In genomic region chr1:246200738-246201137, GRCh38 we compare ENCODE assay signal across 19 cellular contexts.
DNase-seq lines count a peak whose midpoint lies in the region; ATAC-seq, FAIRE-seq and TF ChIP-seq lines count a peak whose summit lies in the region.
"Had no signal": no experiment of that assay in that cellular context is flagged by ENCODE, and none has a peak within 500 bp of the region (broad histone marks: within the 10 kb centered on the region; RNA-seq: fewer than 3 reads in every experiment).

No MANE protein-coding gene starts in this region.

- in situ Hi-C loops in HepG2 (cut with HindIII; ENCODE audit: extremely low pct_ligation_motif_present, low pct_unique_long_range_greater_than_20kb) (no loop called here), K562 (cut with MboI) (no loop called here)

- H3K27me3 ChIP-seq in HepG2 (ENCODE audit: control insufficient read depth in 1 of 2, insufficient read depth in 2 of 2, low read length in 2 of 2) (no peaks in the 10 kb centered on the region), right lobe of liver (no peaks in the 10 kb centered on the region), K562 (ENCODE audit: control insufficient read depth in 2 of 2, insufficient read depth in 2 of 2, low read length in 2 of 2) (no peaks in the 10 kb centered on the region)
- H3K27me3 ChIP-seq: BE2C, BLaER1 had no signal

- 96% methylated on average over 4 of the region's 4 CpGs for WGBS in HepG2 (ENCODE audit: low lambda C conversion rate)
- 81% methylated on average over 4 of the region's 4 CpGs for WGBS in right lobe of liver (ENCODE audit: insufficient coverage, low coverage, low lambda C conversion rate, missing lambda C conversion rate)
- 24% methylated on average over 4 of the region's 4 CpGs for WGBS in K562 (ENCODE audit: insufficient coverage, low coverage, missing lambda C conversion rate)

- no peak for DNase-seq in HepG2 (ENCODE audit: low spot score)
- no peak for DNase-seq in right lobe of liver
- DNase-seq in K562 (ENCODE audit: extremely low read depth in 1 of 4, low spot score in 3 of 4): no peak
- DNase-seq in medulla oblongata (ENCODE audit: extremely low spot score): no peak
- DNase-seq: ACHN; BE2C; C1 segment of cervical spinal cord; CD4-positive, alpha-beta memory T cell; CD4-positive, CD25-positive, alpha-beta regulatory T cell; CD8-positive, alpha-beta memory T cell; COR-L47; DMS79 treated with DMSO at 0.1 percent for 48 hours; GF-D8 had no signal

- H3K9me1 ChIP-seq in K562 (ENCODE audit: control insufficient read depth, insufficient read depth, low read length): no peaks in the 10 kb centered on the region

- H3K4me2 ChIP-seq in HepG2 (ENCODE audit: low read depth, low read length) (no peak overlapping the region), K562 (ENCODE audit: insufficient read depth, low read length) (no peak overlapping the region; the same call in 1 of the 2 replicates)
- H3K4me2 ChIP-seq: BLaER1 had no signal

- POLR2A ChIA-PET in HepG2 (lab: Yijun Ruan, JAX): no interaction called here
- POLR2A ChIA-PET in K562 (lab: Yijun Ruan, JAX): interaction anchor here (0.6 kb wide), 1 partner anchor 13 kb away, joined by 3 read pairs; no protein-coding TSS in a partner anchor

- H3K4me1 ChIP-seq in HepG2 (ENCODE audit: insufficient read depth, low read length) (no peaks in the 10 kb centered on the region), right lobe of liver (no peaks in the 10 kb centered on the region), K562 (replicated peaks in 1 of 2; ENCODE audit: control insufficient read depth in 2 of 2, insufficient read depth in 2 of 2, low read length in 2 of 2) (peaks cover 0 to 15% of the 10 kb centered on the region in 2 experiments; a peak in 2 of 5 replicates)
- H3K4me1 ChIP-seq: BLaER1 had no signal

- ATAC-seq in HepG2: no peak
- ATAC-seq in right lobe of liver: no peak
- ATAC-seq in K562: no peak
- no peak for ATAC-seq in HG02763 (IDR thresholded peaks at IDR 0.05; ENCODE audit: unreplicated experiment)

- CTCF ChIA-PET in HepG2 (lab: Yijun Ruan, JAX; ENCODE audit: low intra/inter-chr PET ratio, low total read pairs) (no interaction called here), K562 (lab: Yijun Ruan, JAX; ENCODE audit: low intra/inter-chr PET ratio) (no interaction called here)

- no peak overlapping the region for H3K27ac ChIP-seq in HepG2 (ENCODE audit: extremely low read length, insufficient read depth, low read length)
- H3K27ac ChIP-seq in right lobe of liver: no peak overlapping the region
- no peak overlapping the region for H3K27ac ChIP-seq in K562 (ENCODE audit: extremely low read depth, low read depth, low read length)
- H3K27ac ChIP-seq: 22Rv1, BLaER1 had no signal

- H3K36me3 ChIP-seq in HepG2 (replicated peaks in 1 of 2; ENCODE audit: control insufficient read depth in 1 of 2, insufficient read depth in 2 of 2, low read length in 2 of 2) (no peaks in the 10 kb centered on the region), right lobe of liver (no peaks in the 10 kb centered on the region), K562 (ENCODE audit: control insufficient read depth, insufficient read depth, low read length) (no peaks in the 10 kb centered on the region)
- H3K36me3 ChIP-seq: BE2C, BLaER1 had no signal

- H3K79me2 ChIP-seq in HepG2 (ENCODE audit: insufficient read depth, low read length) (no peaks in the 10 kb centered on the region), K562 (ENCODE audit: control insufficient read depth, insufficient read depth, low read length) (no peaks in the 10 kb centered on the region)

- H3K9me3 ChIP-seq in HepG2 (ENCODE audit: low read length): no peaks in the 10 kb centered on the region
- H3K9me3 ChIP-seq in right lobe of liver: no peaks in the 10 kb centered on the region
- H3K9me3 ChIP-seq in K562 (replicated peaks; ENCODE audit: control insufficient read depth, insufficient read depth, low read depth, low read length): no peaks in the 10 kb centered on the region
- H3K9me3 ChIP-seq: BE2C, BLaER1 had no signal

- TF ChIP-seq CTCF in HepG2 (CRISPR knock-in tag; IDR thresholded peaks at IDR 0.05) (no peak), right lobe of liver (IDR thresholded peaks at IDR 0.05) (no peak), K562 (IDR thresholded peaks at IDR 0.05 in 2 of 3, conservative IDR thresholded peaks at IDR 0.05 in 1 of 3; ENCODE audit: insufficient read depth in 2 of 3, low read depth in 1 of 3, low read length in 3 of 3) (no peak)

- no peak overlapping the region for H3K9ac ChIP-seq in HepG2 (ENCODE audit: insufficient read depth, low read depth, low read length)
- H3K9ac ChIP-seq in K562 (ENCODE audit: insufficient read depth in 1 of 2, low read depth in 2 of 2, low read length in 2 of 2): no peak overlapping the region
- H3K9ac ChIP-seq: BLaER1 had no signal

- FAIRE-seq in HepG2 (lab: Jason Lieb, UNC) (no peak), K562 (lab: Jason Lieb, UNC) (no peak)
- FAIRE-seq: G401.6, GM12891, GM19239 had no signal

- no peak overlapping the region for H2AFZ ChIP-seq in HepG2 (ENCODE audit: low read length)
- H2AFZ ChIP-seq in K562 (ENCODE audit: low read depth, low read length): no peak overlapping the region

- no peaks in the 10 kb centered on the region for H4K20me1 ChIP-seq in HepG2 (ENCODE audit: insufficient read depth, low read length)
- no peaks in the 10 kb centered on the region for H4K20me1 ChIP-seq in K562 (replicated peaks; ENCODE audit: control insufficient read depth, insufficient read depth, low read length)
- H4K20me1 ChIP-seq: BLaER1 had no signal

- TF ChIP-seq EP300 in HepG2 (IDR thresholded peaks at IDR 0.05; ENCODE audit: low read depth in 2 of 2, low read length in 2 of 2): no peak
- TF ChIP-seq EP300 in HepG2 (CRISPR knock-in tag; IDR thresholded peaks at IDR 0.05; ENCODE audit: borderline replicate concordance): no peak
- no peak for TF ChIP-seq EP300 in K562 (IDR thresholded peaks at IDR 0.05; ENCODE audit: low read length)

- TF ChIP-seq POLR2A in HepG2 (IDR thresholded peaks at IDR 0.05; ENCODE audit: insufficient read depth in 1 of 2, low read depth in 2 of 2, low read length in 2 of 2) (no peak), right lobe of liver (IDR thresholded peaks at IDR 0.05) (no peak), K562 (conservative IDR thresholded peaks at IDR 0.05) (no peak)

- H3K4me3 ChIP-seq in HepG2 (replicated peaks in 1 of 3; ENCODE audit: insufficient read depth in 1 of 3, low read depth in 2 of 3, low read length in 3 of 3) (no peak overlapping the region), right lobe of liver (no peak overlapping the region), K562 (no peak overlapping the region)
- H3K4me3 ChIP-seq: BLaER1 had no signal

- TF ChIP-seq RAD21 in HepG2 (CRISPR knock-in tag; IDR thresholded peaks at IDR 0.05): no peak
- TF ChIP-seq RAD21 in K562 (CRISPR knock-in tag; conservative IDR thresholded peaks at IDR 0.05 in 1 of 2, IDR thresholded peaks at IDR 0.05 in 1 of 2): no peak

- intact Hi-C loops in HepG2 (cut with micrococcal nuclease; ENCODE audit: unreplicated experiment) (no loop called here), right lobe of liver (cut with DNase I) (no loop called here), K562 (cut with micrococcal nuclease) (loop anchor here (5.0 kb wide), 1 partner anchor 252 kb away; no protein-coding TSS in a partner anchor)

- BruUV-seq in HepG2 (replicated peaks; lab: Mats Ljungman, UMichigan) (no TSS peak), K562 (replicated peaks; lab: Mats Ljungman, UMichigan) (no TSS peak)

TF ChIP-seq in HepG2, 621 proteins besides CTCF, POLR2A, EP300 and RAD21:
- TF ChIP-seq NFE2L2 (IDR thresholded peaks at IDR 0.05; ENCODE audit: low read length) (0 out of 2 replicates have a peak, but pooled peaks have one; percentile 31), POGZ (CRISPR knock-in tag; IDR thresholded peaks at IDR 0.05) (no peak), STAG1 (CRISPR knock-in tag; IDR thresholded peaks at IDR 0.05) (no peak), ZFX (CRISPR knock-in tag; IDR thresholded peaks at IDR 0.05; ENCODE audit: low read depth) (no peak)
TF ChIP-seq in HepG2: peak in this region for 1.

TF ChIP-seq in K562, 482 proteins besides CTCF, POLR2A, EP300 and RAD21 (continues in another document):
- TF ChIP-seq REST (CRISPR knock-in tag; IDR thresholded peaks at IDR 0.05; ENCODE audit: low read depth): no peak
- no peak for TF ChIP-seq NCOA2 (IDR thresholded peaks at IDR 0.05; ENCODE audit: partially characterized antibody in 2 of 2)

Comparison
In these comparisons a context has a peak if more than half of its experiments do, and no peak if none do; other contexts are left out.
1. Of the 241 proteins assayed by ChIP-seq in both HepG2 and K562: peak only in HepG2: none; only in K562: DPF2, MAFF, MAFG, MAFK, NFE2, NFE2L1 and 2 more; in both: none; in neither: 233.